Comparison of ENCODE assay signal across 11 cellular contexts in genomic region chr2:62363166-62363565, GRCh38.
DNase-seq lines count a peak whose midpoint lies in the region; ATAC-seq and TF ChIP-seq lines count a peak whose summit lies in the region.
"Had no signal": no experiment of that assay in that cellular context is flagged by ENCODE, and none has a peak within 500 bp of the region (broad histone marks: within the 10 kb centered on the region; RNA-seq: fewer than 3 reads in every experiment).

No MANE protein-coding gene starts in this region.

- peak overlapping the region; percentile 58 for H3K27ac ChIP-seq in OCI-LY3 (ENCODE audit: low read length)
- no peak overlapping the region for H3K27ac ChIP-seq in Karpas-422 (ENCODE audit: low read length)
- H3K27ac ChIP-seq: upper lobe of right lung had no signal

- H3K36me3 ChIP-seq in OCI-LY3 (replicated peaks; ENCODE audit: low read depth, low read length) (peaks cover 6% of the 10 kb centered on the region), Karpas-422 (ENCODE audit: insufficient read depth, low read length) (no peaks in the 10 kb centered on the region)
- H3K36me3 ChIP-seq: upper lobe of right lung had no signal

- no peaks in the 10 kb centered on the region for H3K9me2 ChIP-seq in Karpas-422 (replicated peaks; ENCODE audit: insufficient read depth, low read length)

- peak overlapping the region; percentile 35; the same call in 1 of the 2 replicates for H2AFZ ChIP-seq in OCI-LY3 (ENCODE audit: low read depth, low read length)
- H2AFZ ChIP-seq in Karpas-422 (ENCODE audit: low read length) = no peak overlapping the region

- peak overlapping the region; percentile 65 for H3K4me3 ChIP-seq in OCI-LY3 (ENCODE audit: low read length)
- H3K4me3 ChIP-seq in Karpas-422 (ENCODE audit: low read length) = no peak overlapping the region
- H3K4me3 ChIP-seq: upper lobe of right lung had no signal

- no peaks in the 10 kb centered on the region for H3K27me3 ChIP-seq in OCI-LY3 (ENCODE audit: low read depth, low read length)
- no peaks in the 10 kb centered on the region for H3K27me3 ChIP-seq in Karpas-422 (ENCODE audit: low read length)
- H3K27me3 ChIP-seq: upper lobe of right lung had no signal

- peaks cover 29% of the 10 kb centered on the region for H3K4me1 ChIP-seq in OCI-LY3 (ENCODE audit: low read length)
- H3K4me1 ChIP-seq in Karpas-422 (ENCODE audit: low read length) = no peaks in the 10 kb centered on the region
- H3K4me1 ChIP-seq: upper lobe of right lung had no signal

- ATAC-seq in GM18502 (IDR thresholded peaks at IDR 0.05; ENCODE audit: poor library complexity, unreplicated experiment) = peak; percentile 76
- ATAC-seq in HG02938 (IDR thresholded peaks at IDR 0.05; ENCODE audit: unreplicated experiment) = peak; percentile 68

- H4K20me1 ChIP-seq in OCI-LY3 (ENCODE audit: insufficient read depth, low read length) (no peaks in the 10 kb centered on the region), Karpas-422 (ENCODE audit: insufficient read depth, low read depth, low read length) (no peaks in the 10 kb centered on the region)

- DNase-seq in GM20000 (ENCODE audit: low spot score) (peak; percentile 53), T-helper 9 cell (no peak), Karpas-422 (no peak), T-helper 1 cell (no peak), NCI-H526 (lab: John Stamatoyannopoulos, UW) (no peak)
- DNase-seq: NCI-H1048, retina, upper lobe of right lung had no signal

- TF ChIP-seq CTCF in GM20000 (IDR thresholded peaks at IDR 0.05; ENCODE audit: extremely low read depth, missing control alignments) (no peak), OCI-LY3 (IDR thresholded peaks at IDR 0.05; ENCODE audit: low read depth, low read length) (no peak)

- H3K4me2 ChIP-seq in OCI-LY3 (ENCODE audit: low read length) (peak overlapping the region; percentile 84), Karpas-422 (ENCODE audit: low read depth, low read length, poor library complexity, severe bottlenecking) (no peak overlapping the region)

- H3K79me2 ChIP-seq in OCI-LY3 (ENCODE audit: low read length) (no peaks in the 10 kb centered on the region), Karpas-422 (ENCODE audit: low read length) (no peaks in the 10 kb centered on the region)

- H3K9ac ChIP-seq in OCI-LY3 (ENCODE audit: low read length) (peak overlapping the region; percentile 29; the same call in 1 of the 2 replicates), Karpas-422 (ENCODE audit: low read length) (no peak overlapping the region)

- peaks cover 6% of the 10 kb centered on the region; the same call in 1 of the 2 replicates for H3K9me3 ChIP-seq in OCI-LY3 (ENCODE audit: insufficient read depth, low read length)
- no peaks in the 10 kb centered on the region for H3K9me3 ChIP-seq in Karpas-422 (ENCODE audit: low read length)
- H3K9me3 ChIP-seq: upper lobe of right lung had no signal
